1 cellular context compared by ENCODE assay signal in genomic region chr11:47257518-47258316, GRCh38.
TF ChIP-seq lines count a peak whose summit lies in the region.

NR1H3 (plus strand) TSS chr11:47257996; CDS start chr11:47259217, 1,221 bp downstream.

TF ChIP-seq in K562, 482 proteins besides CTCF, POLR2A, EP300 and RAD21 (continued from another document):
- no peak for TF ChIP-seq CBX8 (IDR thresholded peaks at IDR 0.05; ENCODE audit: borderline replicate concordance, extremely low read depth, low read depth, low read length, poor library complexity, severe bottlenecking)
- TF ChIP-seq ZBTB12 (CRISPR knock-in tag; IDR thresholded peaks at IDR 0.05): no peak
- peak; percentile 42; the same call in 1 of the 2 replicates for TF ChIP-seq ARID2 (IDR thresholded peaks at IDR 0.05)
- TF ChIP-seq TFAP4 (CRISPR knock-in tag; IDR thresholded peaks at IDR 0.05; ENCODE audit: borderline replicate concordance): peak; percentile 23; the same call in 1 of the 2 replicates
- no peak for TF ChIP-seq ZNF124 (CRISPR knock-in tag; IDR thresholded peaks at IDR 0.05)
